ENCODE assay signal across 15 cellular contexts in the genomic region with DNA sequence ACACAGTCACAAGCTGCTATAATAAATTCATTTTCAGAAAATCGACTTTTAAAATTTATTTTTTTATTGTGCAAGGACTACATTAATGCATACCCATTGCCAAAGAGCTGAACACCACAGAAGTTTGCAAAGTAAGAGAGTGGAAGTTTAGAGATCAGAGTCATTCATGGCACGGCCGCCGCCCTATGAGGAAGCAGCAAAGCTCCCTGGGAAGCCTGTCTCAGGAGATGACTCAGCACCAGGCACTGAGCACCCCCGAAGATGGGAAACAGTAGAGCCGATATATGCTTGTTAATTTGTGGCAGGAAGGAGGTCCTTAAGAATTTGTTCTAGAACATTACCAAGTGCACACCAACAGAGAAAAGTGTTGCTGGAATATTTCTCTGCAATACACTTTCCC.
DNase-seq lines count a peak whose midpoint lies in the region; ATAC-seq and TF ChIP-seq lines count a peak whose summit lies in the region.
"Had no signal": no experiment of that assay in that cellular context is flagged by ENCODE, and none has a peak within 500 bp of the region (broad histone marks: within the 10 kb centered on the region; RNA-seq: fewer than 3 reads in every experiment).

No MANE protein-coding gene starts in this region.

- peak; percentile 70 for DNase-seq in GM03348 (ENCODE audit: low spot score)
- DNase-seq in RKO (ENCODE audit: low spot score), result peak; percentile 47
- peak in 5 of 10 donors; percentile 40 to 59 (median 45) for DNase-seq in dorsolateral prefrontal cortex
- no peak for DNase-seq in progenitor cell of endocrine pancreas (ENCODE audit: low spot score, unreplicated experiment)
- no peak for DNase-seq in omental fat pad (ENCODE audit: low spot score)
- no peak for DNase-seq in DMS114 treated with DMSO at 0.1 percent for 48 hours (lab: John Stamatoyannopoulos, UW; ENCODE audit: unreplicated experiment)
- no peak for DNase-seq in chondrocyte (ENCODE audit: low spot score)
- DNase-seq: body of pancreas; KG1; stimulated activated CD4-positive, alpha-beta T cell treated with anti-CD3 and anti-CD28 coated beads, Interleukin-2, amount 100 ng/mL, for 48 hours; T-helper 1 cell had no signal

- peak overlapping the region in 51 of 59 donors; percentile 3 to 89 (median 73) for H3K27ac ChIP-seq in dorsolateral prefrontal cortex
- H3K27ac ChIP-seq: body of pancreas, C4-2B had no signal

- ATAC-seq in omental fat pad (ENCODE audit: low FRiP score) (no peak), HG03039 (IDR thresholded peaks at IDR 0.05; ENCODE audit: unreplicated experiment) (no peak)
- ATAC-seq: activated T-helper 17 cell treated with anti-CD3 and anti-CD28 coated beads, Interleukin-2, amount 50 U/mL, for 72 hours; body of pancreas; stimulated activated effector memory CD8-positive, alpha-beta T cell treated with anti-CD3 and anti-CD28 coated beads, Interleukin-12 subunit alpha, Interleukin-12 subunit beta, amount 100 ng/mL, for 72 hours had no signal

- intact Hi-C loops in dorsolateral prefrontal cortex (cut with DNase I), result no loop called here

- H3K27me3 ChIP-seq in dorsolateral prefrontal cortex, result no peaks in the 10 kb centered on the region
- H3K27me3 ChIP-seq: body of pancreas had no signal

- H3K36me3 Mint-ChIP-seq in progenitor cell of endocrine pancreas (ENCODE audit: insufficient read depth), result no peaks in the 10 kb centered on the region
- no peaks in the 10 kb centered on the region for H3K36me3 Mint-ChIP-seq in chondrocyte (ENCODE audit: low read depth)
- H3K36me3 Mint-ChIP-seq: stimulated activated effector memory CD8-positive, alpha-beta T cell treated with anti-CD3 and anti-CD28 coated beads, Interleukin-12 subunit alpha, Interleukin-12 subunit beta, amount 100 ng/mL, for 72 hours had no signal

- H3K27ac Mint-ChIP-seq in progenitor cell of endocrine pancreas (peak overlapping the region; percentile 56), chondrocyte (ENCODE audit: unreplicated experiment) (no peak overlapping the region)
- H3K27ac Mint-ChIP-seq: activated T-helper 17 cell treated with anti-CD3 and anti-CD28 coated beads, Interleukin-2, amount 50 U/mL, for 72 hours; stimulated activated effector memory CD8-positive, alpha-beta T cell treated with anti-CD3 and anti-CD28 coated beads, Interleukin-12 subunit alpha, Interleukin-12 subunit beta, amount 100 ng/mL, for 72 hours had no signal

- no peak for TF ChIP-seq CTCF in dorsolateral prefrontal cortex (IDR thresholded peaks at IDR 0.05 in 54 of 56, conservative IDR thresholded peaks at IDR 0.05 in 2 of 56; ENCODE audit: low read depth in 1 of 56, partially characterized antibody in 56 of 56)
- TF ChIP-seq CTCF in progenitor cell of endocrine pancreas (IDR thresholded peaks at IDR 0.05; ENCODE audit: unreplicated experiment), result no peak
- no peak for TF ChIP-seq CTCF in omental fat pad (IDR thresholded peaks at IDR 0.05)
- TF ChIP-seq CTCF in chondrocyte (IDR thresholded peaks at IDR 0.05), result no peak

- H3K9me3 Mint-ChIP-seq in progenitor cell of endocrine pancreas (ENCODE audit: low read depth) (peaks cover 3% of the 10 kb centered on the region), chondrocyte (ENCODE audit: low read depth) (no peaks in the 10 kb centered on the region)
- H3K9me3 Mint-ChIP-seq: activated T-helper 17 cell treated with anti-CD3 and anti-CD28 coated beads, Interleukin-2, amount 50 U/mL, for 72 hours had no signal

- H3K4me3 Mint-ChIP-seq in progenitor cell of endocrine pancreas (ENCODE audit: low read depth), result no peak overlapping the region
- H3K4me3 Mint-ChIP-seq in chondrocyte (ENCODE audit: unreplicated experiment), result no peak overlapping the region
- H3K4me3 Mint-ChIP-seq: activated T-helper 17 cell treated with anti-CD3 and anti-CD28 coated beads, Interleukin-2, amount 50 U/mL, for 72 hours; stimulated activated effector memory CD8-positive, alpha-beta T cell treated with anti-CD3 and anti-CD28 coated beads, Interleukin-12 subunit alpha, Interleukin-12 subunit beta, amount 100 ng/mL, for 72 hours had no signal

- peaks cover 20% of the 10 kb centered on the region for H3K27me3 Mint-ChIP-seq in progenitor cell of endocrine pancreas
- no peaks in the 10 kb centered on the region for H3K27me3 Mint-ChIP-seq in chondrocyte (ENCODE audit: low read depth)
- H3K27me3 Mint-ChIP-seq: activated T-helper 17 cell treated with anti-CD3 and anti-CD28 coated beads, Interleukin-2, amount 50 U/mL, for 72 hours had no signal

- H3K4me1 Mint-ChIP-seq in progenitor cell of endocrine pancreas (ENCODE audit: low read depth) (no peaks in the 10 kb centered on the region), chondrocyte (ENCODE audit: low read depth) (peaks cover 25% of the 10 kb centered on the region)
- H3K4me1 Mint-ChIP-seq: activated T-helper 17 cell treated with anti-CD3 and anti-CD28 coated beads, Interleukin-2, amount 50 U/mL, for 72 hours; stimulated activated effector memory CD8-positive, alpha-beta T cell treated with anti-CD3 and anti-CD28 coated beads, Interleukin-12 subunit alpha, Interleukin-12 subunit beta, amount 100 ng/mL, for 72 hours had no signal

- H3K4me3 ChIP-seq in dorsolateral prefrontal cortex, result no peak overlapping the region
- H3K4me3 ChIP-seq: body of pancreas had no signal

Comparison
In these comparisons a context has a peak if more than half of its experiments do, and no peak if none do; other contexts are left out.
1. DNase-seq: peak in GM03348 (single experiment) and RKO (single experiment); none in progenitor cell of endocrine pancreas (single experiment), omental fat pad (single experiment), DMS114 treated with DMSO at 0.1 percent for 48 hours (single experiment) and chondrocyte (single experiment).